In the genomic region with DNA sequence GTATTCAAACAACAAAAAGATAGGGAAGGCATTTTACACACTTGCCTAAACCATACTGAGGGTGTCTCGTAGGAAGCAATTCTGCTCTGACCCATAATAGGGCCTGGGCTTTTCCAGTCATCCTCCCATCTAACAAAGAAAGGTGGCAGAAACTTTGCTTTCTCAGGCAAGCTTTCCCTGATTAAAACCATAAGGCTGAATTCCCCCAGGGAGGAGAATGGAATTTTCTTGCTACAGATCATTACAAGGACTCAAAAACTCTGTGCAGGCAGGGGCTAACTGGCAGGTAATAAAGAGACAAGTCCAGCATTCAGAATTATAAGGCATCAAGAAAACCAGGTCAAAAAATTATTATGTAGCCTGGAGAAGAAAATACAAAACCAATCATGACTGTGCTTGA, we compare ENCODE assay signal across 1 cellular context.
TF ChIP-seq lines count a peak whose summit lies in the region.

No MANE protein-coding gene starts in this region.

TF ChIP-seq in HCT116, 20 proteins besides CTCF, POLR2A, EP300 and RAD21 (continued from another document):
- TF ChIP-seq REST (IDR thresholded peaks at IDR 0.05; ENCODE audit: low read depth) (no peak), YY1 (IDR thresholded peaks at IDR 0.05; ENCODE audit: extremely low read depth, insufficient replicate concordance, low read depth, low read length) (no peak), CEBPB (IDR thresholded peaks at IDR 0.05; ENCODE audit: low read depth) (no peak), SIN3A (IDR thresholded peaks at IDR 0.05; ENCODE audit: low read depth) (no peak), SRF (IDR thresholded peaks at IDR 0.05; ENCODE audit: low read depth) (no peak), EZH2phosphoT487 (IDR thresholded peaks at IDR 0.05; ENCODE audit: borderline replicate concordance) (no peak), FOSL1 (IDR thresholded peaks at IDR 0.05; ENCODE audit: low read depth) (no peak), POLR2AphosphoS5 (IDR thresholded peaks at IDR 0.05; ENCODE audit: low read depth, low read length) (no peak), TCF7L2 (IDR thresholded peaks at IDR 0.05; ENCODE audit: borderline replicate concordance, extremely low read depth, insufficient read depth, insufficient read length) (no peak), EZH2 (IDR thresholded peaks at IDR 0.05) (no peak), ZFX (IDR thresholded peaks at IDR 0.05) (no peak), JUND (IDR thresholded peaks at IDR 0.05) (no peak), CBX3 (IDR thresholded peaks at IDR 0.05; ENCODE audit: low read depth) (no peak)
- TF ChIP-seq, protein P1, sequence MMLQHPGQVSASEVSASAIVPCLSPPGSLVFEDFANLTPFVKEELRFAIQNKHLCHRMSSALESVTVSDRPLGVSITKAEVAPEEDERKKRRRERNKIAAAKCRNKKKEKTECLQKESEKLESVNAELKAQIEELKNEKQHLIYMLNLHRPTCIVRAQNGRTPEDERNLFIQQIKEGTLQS (IDR thresholded peaks at IDR 0.05), result no peak
TF ChIP-seq in HCT116: peak in this region for 0.
